3 cellular contexts compared by ENCODE assay signal in the genomic region with DNA sequence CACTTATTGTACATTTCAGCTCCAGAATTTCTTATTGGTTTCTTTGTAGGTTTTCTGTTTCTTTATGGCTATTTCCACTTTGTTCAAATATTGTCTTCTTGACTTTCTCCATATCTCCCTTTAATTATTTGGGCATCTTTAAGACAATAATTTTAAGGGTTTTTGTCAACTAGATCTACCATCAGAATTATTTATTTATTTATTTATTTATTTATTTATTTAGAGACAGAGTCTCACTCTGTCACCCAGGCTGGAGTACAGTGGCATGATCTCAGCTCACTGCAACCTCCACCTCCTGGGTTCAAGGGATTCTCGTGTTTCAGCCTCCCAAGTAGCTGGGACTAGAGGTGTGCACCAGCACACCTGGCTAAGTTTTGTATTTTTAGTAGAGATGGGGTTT. TPM values are rescaled to one million over a fixed set of nuclear protein-coding genes. Genes with fewer than 3 reads are reported as not detected.
"Had no signal": no experiment of that assay in that cellular context is flagged by ENCODE, and none has a peak within 500 bp of the region (broad histone marks: within the 10 kb centered on the region; RNA-seq: fewer than 3 reads in every experiment).

No MANE protein-coding gene starts in this region.

RNA-seq across cellular contexts. Expression of gene CLRN1, which starts 15.9 kb away (rescaled TPM):
- polyA plus RNA-seq: adipose tissue, aorta, cardiac muscle cell had no signal
